In genomic region chr16:23673971-23674614, GRCh38 we compare ENCODE assay signal across 23 cellular contexts. TPM values are rescaled to one million over a fixed set of nuclear protein-coding genes. Genes with fewer than 3 reads are reported as not detected.
DNase-seq lines count a peak whose midpoint lies in the region; ATAC-seq and TF ChIP-seq lines count a peak whose summit lies in the region.
"Had no signal": no experiment of that assay in that cellular context is flagged by ENCODE, and none has a peak within 500 bp of the region (broad histone marks: within the 10 kb centered on the region; RNA-seq: fewer than 3 reads in every experiment).

No MANE protein-coding gene starts in this region.

- H3K27me3 Mint-ChIP-seq in H9 (ENCODE audit: low read depth), result no peaks in the 10 kb centered on the region; the same call in 1 of the 2 replicates
- H3K27me3 Mint-ChIP-seq: CD4-positive, alpha-beta memory T cell had no signal

- H3K9me3 Mint-ChIP-seq in H9, result no peaks in the 10 kb centered on the region
- H3K9me3 Mint-ChIP-seq: CD4-positive, alpha-beta memory T cell; GM23338; HFFc6 had no signal

- no peak overlapping the region for H2BK12ac ChIP-seq in H9 (ENCODE audit: insufficient read length, low read depth, low read length)

- H2AFZ ChIP-seq in H9 (ENCODE audit: low read length) (no peak overlapping the region), osteoblast (ENCODE audit: low read length) (no peak overlapping the region)
- H2AFZ ChIP-seq: GM23338 had no signal

- no peak overlapping the region for H3K18ac ChIP-seq in H9 (ENCODE audit: insufficient read length, low read depth, low read length)

- peaks cover 2% of the 10 kb centered on the region; the same call in 1 of the 2 replicates for H3K79me2 ChIP-seq in H9 (ENCODE audit: insufficient read depth, low read length)
- peaks cover 6% of the 10 kb centered on the region for H3K79me2 ChIP-seq in osteoblast (ENCODE audit: insufficient read depth, low read length)

- H3T11ph ChIP-seq in H9 (ENCODE audit: low read length), result no peak overlapping the region

- no peak overlapping the region for H2BK15ac ChIP-seq in H9 (ENCODE audit: low read depth, low read length)

- no peak overlapping the region for H4K5ac ChIP-seq in H9 (ENCODE audit: insufficient read length, low read depth, low read length)

- no peak overlapping the region for H2AK5ac ChIP-seq in H9 (ENCODE audit: insufficient read length, low read length)

- no peaks in the 10 kb centered on the region for H3K79me1 ChIP-seq in H9 (ENCODE audit: insufficient read depth, low read depth, low read length, poor library complexity, severe bottlenecking)

- H3K9me3 ChIP-seq in H9 (ENCODE audit: control insufficient read depth, low read depth, low read length) (no peaks in the 10 kb centered on the region), WERI-Rb-1 (ENCODE audit: severe bottlenecking) (no peaks in the 10 kb centered on the region), mesodermal cell (ENCODE audit: control insufficient read depth, low read length) (no peaks in the 10 kb centered on the region), osteoblast (ENCODE audit: low read depth, low read length) (no peaks in the 10 kb centered on the region)
- H3K9me3 ChIP-seq: A549, HAP-1, SJSA1 had no signal

- no peak overlapping the region for H3K56ac ChIP-seq in H9 (ENCODE audit: insufficient read length, low read depth, low read length)

- H3K4me3 ChIP-seq in WERI-Rb-1 (ENCODE audit: low read depth, low read length) (peak overlapping the region; percentile 28), mesodermal cell (ENCODE audit: extremely low read depth, insufficient read depth, low read length, poor library complexity, severe bottlenecking) (no peak overlapping the region), osteoblast (ENCODE audit: insufficient read depth, low read length) (no peak overlapping the region)
- H3K4me3 ChIP-seq: A549, GM23338, HAP-1, SJSA1 had no signal

- peaks cover 2 to 8% of the 10 kb centered on the region in 2 experiments; a peak in 3 of 4 replicates for H3K4me1 Mint-ChIP-seq in H9

- H3K27me3 ChIP-seq in H9 (ENCODE audit: insufficient read depth, low read length) (no peaks in the 10 kb centered on the region), WERI-Rb-1 (ENCODE audit: insufficient read depth, low read depth, severe bottlenecking) (no peaks in the 10 kb centered on the region), osteoblast (ENCODE audit: insufficient read depth, low read length) (no peaks in the 10 kb centered on the region)
- H3K27me3 ChIP-seq: SJSA1 had no signal

- H2BK120ac ChIP-seq in H9 (ENCODE audit: low read depth, low read length, poor library complexity, severe bottlenecking), result no peak overlapping the region

- DNase-seq in H9 (no peak), WERI-Rb-1 (peak; percentile 72), osteoblast (ENCODE audit: insufficient read length, low spot score, missing footprints) (peak; percentile 75), AML-193 (lab: John Stamatoyannopoulos, UW) (no peak)
- DNase-seq: C1 segment of cervical spinal cord; CD4-positive, alpha-beta memory T cell; COR-L47; HFFc6; NCI-H1048; NCI-H1417; NCI-H1694; NCI-H2029 treated with DMSO at 0.1 percent for 48 hours; NCI-H446 treated with DMSO at 0.1 percent for 48 hours; NCI-H526; Right ventricle myocardium superior; RPMI8226 had no signal

- no CpG with 5 or more reads among the region's 8 CpGs for WGBS in H9 (ENCODE audit: extremely low coverage, insufficient read length, low lambda C conversion rate)
- WGBS in mesodermal cell (ENCODE audit: insufficient coverage in 2 of 2), 2 experiments, result 85 to 91% methylated on average over 6 to 8 of the region's 8 CpGs

- no peak overlapping the region for H2BK5ac ChIP-seq in H9 (ENCODE audit: insufficient read length, low read length)

- H4K20me1 ChIP-seq in H9 (ENCODE audit: control insufficient read depth, insufficient read depth, insufficient read length), result no peaks in the 10 kb centered on the region
- peaks cover 19% of the 10 kb centered on the region for H4K20me1 ChIP-seq in osteoblast (ENCODE audit: insufficient read depth, low read length)

- H4K91ac ChIP-seq in H9 (ENCODE audit: insufficient read length, low read depth, low read length), result no peak overlapping the region

- peaks cover 41% of the 10 kb centered on the region for H3K36me3 ChIP-seq in WERI-Rb-1
- H3K36me3 ChIP-seq in mesodermal cell (ENCODE audit: control insufficient read depth, insufficient read depth, low read length), result peaks cover 65% of the 10 kb centered on the region
- peaks cover 19% of the 10 kb centered on the region for H3K36me3 ChIP-seq in osteoblast (ENCODE audit: insufficient read depth, low read length)

- H3K27ac ChIP-seq in H9 (ENCODE audit: insufficient read length, low read depth, low read length) (no peak overlapping the region), WERI-Rb-1 (peak overlapping the region; percentile 87), mesodermal cell (ENCODE audit: low read depth, low read length, severe bottlenecking) (peak overlapping the region; percentile 16), osteoblast (ENCODE audit: low read depth, low read length) (no peak overlapping the region)
- H3K27ac ChIP-seq: A549, SJSA1 had no signal

- no peak overlapping the region for H3K23ac ChIP-seq in H9 (ENCODE audit: insufficient read length, low read depth, low read length)

- H3K4me1 ChIP-seq in H9 (ENCODE audit: insufficient read depth, low read length) (no peaks in the 10 kb centered on the region), mesodermal cell (ENCODE audit: control insufficient read depth, insufficient read depth, low read length, poor library complexity, severe bottlenecking) (no peaks in the 10 kb centered on the region), osteoblast (ENCODE audit: insufficient read depth, low read length) (peaks cover 31% of the 10 kb centered on the region)

- H3K23me2 ChIP-seq in H9 (ENCODE audit: insufficient read length, low read depth, low read length, poor library complexity, severe bottlenecking), result peaks cover 5% of the 10 kb centered on the region

- H4K8ac ChIP-seq in H9 (replicated peaks; ENCODE audit: insufficient read length, low read depth, low read length), result no peak overlapping the region

- ATAC-seq in GM19452 (IDR thresholded peaks at IDR 0.05; ENCODE audit: unreplicated experiment) (no peak), GM19467 (IDR thresholded peaks at IDR 0.05; ENCODE audit: unreplicated experiment) (no peak)
- ATAC-seq: A549, GM23338 had no signal

- H2BK20ac ChIP-seq in H9 (ENCODE audit: low read depth, low read length, poor library complexity, severe bottlenecking), result no peak overlapping the region

- H3K27ac Mint-ChIP-seq in H9, result peak overlapping the region in 2 of 3 experiments; percentile 10 to 85; a peak in 3 of 7 replicates
- H3K27ac Mint-ChIP-seq: CD4-positive, alpha-beta memory T cell; GM23338; HFFc6 had no signal

- no peak for TF ChIP-seq CTCF in H9 (conservative IDR thresholded peaks at IDR 0.05)
- no peak for TF ChIP-seq CTCF in WERI-Rb-1 (IDR thresholded peaks at IDR 0.05; ENCODE audit: low read depth, low read length)
- TF ChIP-seq CTCF in osteoblast (IDR thresholded peaks at IDR 0.05; ENCODE audit: extremely low read depth, low read depth, low read length), result no peak

- H3K4ac ChIP-seq in H9 (ENCODE audit: low read depth, low read length), result no peak overlapping the region

- H3K4me2 ChIP-seq in H9 (ENCODE audit: insufficient read depth, insufficient read length, low read length), result no peak overlapping the region
- H3K4me2 ChIP-seq in osteoblast (ENCODE audit: insufficient read depth, low read length), result no peak overlapping the region
- H3K4me2 ChIP-seq: A549, GM23338 had no signal

- no peak overlapping the region for H3K14ac ChIP-seq in H9 (ENCODE audit: insufficient read depth, low read length)

- no peak overlapping the region for H3K4me3 Mint-ChIP-seq in H9
- H3K4me3 Mint-ChIP-seq: CD4-positive, alpha-beta memory T cell; GM23338; HFFc6 had no signal

- H3K36me3 Mint-ChIP-seq in H9 (ENCODE audit: insufficient read depth in 1 of 3, low read depth in 3 of 3), result peaks cover 0 to 41% (median 16%) of the 10 kb centered on the region in 3 experiments; a peak in 5 of 7 replicates

- no peak overlapping the region for H3K9ac ChIP-seq in H9 (ENCODE audit: extremely low read depth, insufficient read length, low read length)

RNA-seq across cellular contexts. Expression of gene PLK1, which starts 4.6 kb away (rescaled TPM):
- total RNA-seq in H9 (2021), result 138 and 140 TPM in 2 replicates
- 96.5 TPM for polyA plus RNA-seq in mesodermal cell (2013, experiment 1 of 2)
- 98.2 TPM for polyA plus RNA-seq in mesodermal cell (2013, experiment 2 of 2)
- total RNA-seq in osteoblast, result 2.2 and 3.5 TPM in 2 replicates

RNA-seq across cellular contexts. Expression of gene DCTN5, which starts 32.8 kb away (rescaled TPM):
- total RNA-seq in H9 (2021) (114 and 115 TPM in 2 replicates), osteoblast (35.4 and 35.5 TPM in 2 replicates)
- polyA plus RNA-seq in mesodermal cell (2013, experiment 1 of 2), result 59.4 TPM
- polyA plus RNA-seq in mesodermal cell (2013, experiment 2 of 2), result 54.1 TPM

RNA-seq across cellular contexts. Expression of gene PALB2, which starts 33.0 kb away (rescaled TPM):
- total RNA-seq in H9 (2021) (37.7 and 40.3 TPM in 2 replicates), osteoblast (14.8 and 15.9 TPM in 2 replicates)
- 10.5 TPM for polyA plus RNA-seq in mesodermal cell (2013, experiment 1 of 2)
- 12.1 TPM for polyA plus RNA-seq in mesodermal cell (2013, experiment 2 of 2)

RNA-seq across cellular contexts. Expression of gene ERN2, which starts 38.9 kb away (rescaled TPM):
- total RNA-seq in H9 (2021) (1.2 and 2.1 TPM in 2 replicates), osteoblast (0.29 TPM in 1 of 2 replicates, not detected in the other)
- 0.59 TPM for polyA plus RNA-seq in mesodermal cell (2013, experiment 1 of 2)
- polyA plus RNA-seq in mesodermal cell (2013, experiment 2 of 2), result not detected
- total RNA-seq: CD4-positive, alpha-beta memory T cell; HFFc6; Right ventricle myocardium superior; SJSA1 had no signal
- polyA plus RNA-seq: A549; CD4-positive, alpha-beta memory T cell had no signal

Comparison
In these comparisons a context has a peak if more than half of its experiments do, and no peak if none do; other contexts are left out.
1. DNase-seq: peak in WERI-Rb-1 (single experiment) and osteoblast (single experiment); none in H9 (single experiment) and AML-193 (0 of 2).
2. H3K27ac ChIP-seq: peak in WERI-Rb-1 (single experiment) and mesodermal cell (single experiment); none in H9 (single experiment) and osteoblast (single experiment).
3. RNA of gene PLK1, which starts 4.6 kb away (total RNA-seq): 138 to 140 TPM in H9; 2.2 to 3.5 TPM in osteoblast; every median in the first group is over 10 times any median in the second.